In genomic region chr11:66282468-66283455, GRCh38 we compare ENCODE assay signal across 8 cellular contexts. TPM values are rescaled to one million over a fixed set of nuclear protein-coding genes. Genes with fewer than 3 reads are reported as not detected.
DNase-seq lines count a peak whose midpoint lies in the region; ATAC-seq, FAIRE-seq and TF ChIP-seq lines count a peak whose summit lies in the region.

No MANE protein-coding gene starts in this region.

- TF ChIP-seq CTCF in GM12865 (IDR thresholded peaks at IDR 0.05; ENCODE audit: insufficient read depth, low read depth, low read length, missing control alignments) (peak; percentile 97), SK-N-SH (IDR thresholded peaks at IDR 0.05) (peak; percentile 95), pancreas (IDR thresholded peaks at IDR 0.05) (peak; percentile 98 to 100 (median 99)), tibial nerve (IDR thresholded peaks at IDR 0.05) (peak; percentile 97 to 99 (median 98))

- CTCF ChIA-PET in SK-N-SH (lab: Yijun Ruan, JAX), result interaction anchor here (0.6 to 8.2 kb wide), 27 partner anchors 8 to 262 kb away, joined by 3 to 111 read pairs (median 3); partner anchors contain the start of genes BRMS1, RAB1B, RIN1 and TMEM151A
- CTCF ChIA-PET in activated naive CD4-positive, alpha-beta T cell treated with anti-CD3 and anti-CD28 coated beads, Interleukin-2, amount 10 ng/mL, durations not matched to agents 7 days and 5 days (lab: Charles Lee), result interaction anchor here (0.9 to 2.6 kb wide), 10 partner anchors 8 to 202 kb away, joined by 3 to 15 read pairs (median 4); partner anchors contain the start of gene TMEM151A

- H3K4me3 Mint-ChIP-seq in activated naive CD4-positive, alpha-beta T cell treated with anti-CD3 and anti-CD28 coated beads, Interleukin-2, amount 10 ng/mL, durations not matched to agents 7 days and 5 days, result peak overlapping the region; percentile 18

- no peaks in the 10 kb centered on the region for H3K9me2 ChIP-seq in SK-N-SH

- no peaks in the 10 kb centered on the region for H3K27me3 ChIP-seq in SK-N-SH (ENCODE audit: insufficient read depth)
- H3K27me3 ChIP-seq in pancreas, result no peaks in the 10 kb centered on the region
- peaks cover 0 to 3% of the 10 kb centered on the region in 2 donors for H3K27me3 ChIP-seq in tibial nerve

- intact Hi-C loops in pancreas (cut with DNase I), result loop anchor here in 1 of 3 donors (10.0 kb wide), 1 partner anchor 58 kb away; no protein-coding TSS in a partner anchor

- peaks cover 26% of the 10 kb centered on the region; the same call in 1 of the 2 replicates for H3K79me2 ChIP-seq in SK-N-SH (ENCODE audit: insufficient read depth)

- no peak for TF ChIP-seq EP300 in SK-N-SH (IDR thresholded peaks at IDR 0.05; ENCODE audit: borderline replicate concordance in 1 of 2, low read depth in 1 of 2, low read length in 1 of 2)
- TF ChIP-seq EP300 in tibial nerve (IDR thresholded peaks at IDR 0.05), result peak; percentile 14 to 73

- FAIRE-seq in pancreas (lab: Jason Lieb, UNC), result no peak

- H2AFZ ChIP-seq in SK-N-SH (ENCODE audit: low read depth), result no peak overlapping the region

- TF ChIP-seq POLR2A in tibial nerve (IDR thresholded peaks at IDR 0.05), result no peak

- peaks cover 36% of the 10 kb centered on the region for H3K27me3 Mint-ChIP-seq in activated naive CD4-positive, alpha-beta T cell treated with anti-CD3 and anti-CD28 coated beads, Interleukin-2, amount 10 ng/mL, durations not matched to agents 7 days and 5 days

- H3K9me3 ChIP-seq in SK-N-SH (no peaks in the 10 kb centered on the region), pancreas (no peaks in the 10 kb centered on the region), tibial nerve (no peaks in the 10 kb centered on the region)

- H3K36me3 ChIP-seq in SK-N-SH (replicated peaks in 1 of 2; ENCODE audit: control insufficient read depth in 1 of 2, insufficient read depth in 2 of 2, low read length in 1 of 2) (peaks cover 0 to 36% of the 10 kb centered on the region in 2 experiments), pancreas (no peaks in the 10 kb centered on the region), tibial nerve (peaks cover 0 to 33% (median 0%) of the 10 kb centered on the region in 3 donors)

- peaks cover 16% of the 10 kb centered on the region for H3F3A ChIP-seq in SK-N-SH (replicated peaks; ENCODE audit: insufficient read depth)

- no peak overlapping the region for H3K9ac ChIP-seq in SK-N-SH

- POLR2A ChIA-PET in SK-N-SH (lab: Yijun Ruan, JAX), result interaction anchor here (0.7 to 1.3 kb wide), 3 partner anchors 15 to 30 kb away, joined by 3 to 4 read pairs (median 3); no protein-coding TSS in a partner anchor

- peak; percentile 99 for DNase-seq in GM12865 (ENCODE audit: low read depth)
- peak; percentile 99 for DNase-seq in NCI-H1105 (lab: John Stamatoyannopoulos, UW)
- DNase-seq in SK-N-SH, result peak; percentile 98
- peak; percentile 100 for DNase-seq in activated naive CD4-positive, alpha-beta T cell treated with anti-CD3 and anti-CD28 coated beads, Interleukin-2, amount 10 ng/mL, durations not matched to agents 7 days and 5 days
- DNase-seq in globus pallidus (ENCODE audit: low spot score), result peak; percentile 97
- peak; percentile 98 to 100 (median 100) for DNase-seq in pancreas
- DNase-seq in tibial nerve (ENCODE audit: low spot score in 2 of 2), result peak; percentile 96 to 98

- WGBS in SK-N-SH (ENCODE audit: low lambda C conversion rate), result 31% methylated on average over 13 of the region's 35 CpGs
- WGBS in pancreas, 2 donors, result 13 to 18% methylated on average over 25 to 35 of the region's 35 CpGs
- whole genome bisulfite sequencing in tibial nerve, 2 donors, result 10 to 17% methylated on average over 25 to 33 of the region's 35 CpGs

- peaks cover 18% of the 10 kb centered on the region for H4K20me1 ChIP-seq in SK-N-SH (ENCODE audit: insufficient read depth)

- H3K27ac Mint-ChIP-seq in activated naive CD4-positive, alpha-beta T cell treated with anti-CD3 and anti-CD28 coated beads, Interleukin-2, amount 10 ng/mL, durations not matched to agents 7 days and 5 days, result peak overlapping the region; percentile 58

- H3K4me3 ChIP-seq in GM12865 (ENCODE audit: low read depth, low read length), result no peak overlapping the region
- H3K4me3 ChIP-seq in SK-N-SH (ENCODE audit: low read depth in 2 of 2, low read length in 1 of 2), result peak overlapping the region in 1 of 2 experiments; percentile 48; a peak in 2 of 4 replicates
- H3K4me3 ChIP-seq in pancreas, result no peak overlapping the region
- H3K4me3 ChIP-seq in tibial nerve, result no peak overlapping the region

- peak; percentile 66 for TF ChIP-seq RAD21 in SK-N-SH (IDR thresholded peaks at IDR 0.05; ENCODE audit: low read length)

- peaks cover 2% of the 10 kb centered on the region for H3K36me3 Mint-ChIP-seq in activated naive CD4-positive, alpha-beta T cell treated with anti-CD3 and anti-CD28 coated beads, Interleukin-2, amount 10 ng/mL, durations not matched to agents 7 days and 5 days

- peaks cover 49% of the 10 kb centered on the region for H3K4me1 Mint-ChIP-seq in activated naive CD4-positive, alpha-beta T cell treated with anti-CD3 and anti-CD28 coated beads, Interleukin-2, amount 10 ng/mL, durations not matched to agents 7 days and 5 days

- H3K4me1 ChIP-seq in SK-N-SH (ENCODE audit: control insufficient read depth in 1 of 2, insufficient read depth in 2 of 2, low read depth in 1 of 2, low read length in 1 of 2) (peaks cover 0 to 55% of the 10 kb centered on the region in 2 experiments; a peak in 1 of 4 replicates), pancreas (peaks cover 0 to 6% (median under 1%) of the 10 kb centered on the region in 3 donors), tibial nerve (peaks cover 0 to 52% (median 17%) of the 10 kb centered on the region in 4 donors)

- H3K27ac ChIP-seq in SK-N-SH (ENCODE audit: low read depth in 2 of 2, low read length in 1 of 2) (peak overlapping the region; percentile 47 to 57; a peak in 3 of 4 replicates), pancreas (no peak overlapping the region), tibial nerve (peak overlapping the region in 2 of 4 donors; percentile 52 to 65)

- H3K9me3 Mint-ChIP-seq in activated naive CD4-positive, alpha-beta T cell treated with anti-CD3 and anti-CD28 coated beads, Interleukin-2, amount 10 ng/mL, durations not matched to agents 7 days and 5 days, result no peaks in the 10 kb centered on the region

- ATAC-seq in HG02610 (IDR thresholded peaks at IDR 0.05; ENCODE audit: unreplicated experiment) (peak; percentile 71), pancreas (peak; percentile 85 to 94 (median 89))

- H3K4me2 ChIP-seq in SK-N-SH, result no peak overlapping the region

TF ChIP-seq in SK-N-SH, 30 proteins besides CTCF, POLR2A, EP300 and RAD21 (continues in another document):
- TF ChIP-seq ELF1 (IDR thresholded peaks at IDR 0.05) (no peak), MXI1 (IDR thresholded peaks at IDR 0.05; ENCODE audit: low read depth, low read length) (peak; percentile 100), GABPA (IDR thresholded peaks at IDR 0.05; ENCODE audit: low read depth) (no peak), YY1 (IDR thresholded peaks at IDR 0.05; ENCODE audit: low read depth) (no peak), FOXM1 (IDR thresholded peaks at IDR 0.05; ENCODE audit: low read depth) (0 out of 2 replicates have a peak, but pooled peaks have one; percentile 17), ZBTB33 (IDR thresholded peaks at IDR 0.05; ENCODE audit: borderline replicate concordance, low read depth) (no peak)

RNA-seq across cellular contexts. Expression of gene CNIH2, which starts 4.8 kb away (rescaled TPM):
- polyA plus RNA-seq in SK-N-SH (2012; rRNA removed) (7.4 and 11.8 TPM in 2 replicates), pancreas (10 to 100 TPM in 1 of 2 donors, 1 to 10 TPM in 1; 8.0 to 34.3 TPM)
- polyA plus RNA-seq in SK-N-SH (2012; cell fraction: cytosol; rRNA removed), result 9.1 and 9.3 TPM in 2 replicates
- 11.9 and 12.3 TPM in 2 replicates for polyA plus RNA-seq in SK-N-SH (2012; cell fraction: nucleus; rRNA removed)
- total RNA-seq in pancreas (1 to 10 TPM in 5 of 6 donors, under 1 TPM in 1; 0.83 to 6.8 (median 1.9) TPM), tibial nerve (not detected)

RNA-seq across cellular contexts. Expression of gene YIF1A, which starts 6.2 kb away (rescaled TPM):
- polyA plus RNA-seq in SK-N-SH (2012; rRNA removed) (115 and 123 TPM in 2 replicates), pancreas (100 to 1,000 TPM in 1 of 2 donors, 10 to 100 TPM in 1; 82.7 to 112 TPM)
- 49.5 and 87.8 TPM in 2 replicates for polyA plus RNA-seq in SK-N-SH (2012; cell fraction: cytosol; rRNA removed)
- polyA plus RNA-seq in SK-N-SH (2012; cell fraction: nucleus; rRNA removed), result 159 and 164 TPM in 2 replicates
- total RNA-seq in pancreas (10 to 100 TPM; 39.7 to 64.9 (median 49.1) TPM), tibial nerve (100 to 1,000 TPM in 2 of 4 donors, 10 to 100 TPM in 2; 76.0 to 143 (median 90.6) TPM)

RNA-seq across cellular contexts. Expression of gene TMEM151A, which starts 8.9 kb away (rescaled TPM):
- polyA plus RNA-seq in SK-N-SH (2012; rRNA removed) (0.29 and 0.35 TPM in 2 replicates), pancreas (1 to 10 TPM; 1.6 to 4.4 TPM)
- 0.12 and 0.26 TPM in 2 replicates for polyA plus RNA-seq in SK-N-SH (2012; cell fraction: cytosol; rRNA removed)
- polyA plus RNA-seq in SK-N-SH (2012; cell fraction: nucleus; rRNA removed), result 0.56 and 0.69 TPM in 2 replicates
- total RNA-seq in pancreas (under 1 TPM; 0.49 to 0.79 (median 0.72) TPM), tibial nerve (not detected)

RNA-seq across cellular contexts. Expression of gene RAB1B, which starts 14.3 kb away (rescaled TPM):
- polyA plus RNA-seq in SK-N-SH (2012; rRNA removed), result 204 and 208 TPM in 2 replicates
- polyA plus RNA-seq in SK-N-SH (2012; cell fraction: cytosol; rRNA removed), result 90.6 and 132 TPM in 2 replicates
- 85.5 and 96.0 TPM in 2 replicates for polyA plus RNA-seq in SK-N-SH (2012; cell fraction: nucleus; rRNA removed)
- total RNA-seq in pancreas, result 10 to 100 TPM; 36.8 to 61.9 (median 49.7) TPM
- polyA plus RNA-seq in pancreas, result 10 to 100 TPM; 92.0 to 96.2 TPM
- total RNA-seq in tibial nerve, result 100 to 1,000 TPM in 2 of 4 donors, 10 to 100 TPM in 2; 76.3 to 144 (median 96.8) TPM

RNA-seq across cellular contexts. Expression of gene KLC2, which starts 25.3 kb away (rescaled TPM):
- 36.4 and 39.0 TPM in 2 replicates for polyA plus RNA-seq in SK-N-SH (2012; rRNA removed)
- 17.0 and 26.6 TPM in 2 replicates for polyA plus RNA-seq in SK-N-SH (2012; cell fraction: cytosol; rRNA removed)
- 92.5 and 95.3 TPM in 2 replicates for polyA plus RNA-seq in SK-N-SH (2012; cell fraction: nucleus; rRNA removed)
- 10 to 100 TPM in 2 of 6 donors, 1 to 10 TPM in 4; 7.7 to 15.8 (median 9.4) TPM for total RNA-seq in pancreas
- polyA plus RNA-seq in pancreas, result 10 to 100 TPM; 23.3 to 35.4 TPM
- 10 to 100 TPM; 14.9 to 32.7 (median 23.9) TPM for total RNA-seq in tibial nerve

Comparison
In these comparisons a context has a peak if more than half of its experiments do, and no peak if none do; other contexts are left out.
1. H3K27ac ChIP-seq: peak in SK-N-SH (2 of 2); none in pancreas (0 of 4).
2. Peak in every context shown above with its lines, with median percentiles within 50 percentile points of each other: DNase-seq and CTCF ChIP-seq.